In genomic region chr17:78416311-78416711, GRCh38 we compare ENCODE assay signal across 9 cellular contexts. TPM values are rescaled to one million over a fixed set of nuclear protein-coding genes. Genes with fewer than 3 reads are reported as not detected.
DNase-seq lines count a peak whose midpoint lies in the region; ATAC-seq, FAIRE-seq and TF ChIP-seq lines count a peak whose summit lies in the region.
"Had no signal": no experiment of that assay in that cellular context is flagged by ENCODE, and none has a peak within 500 bp of the region (broad histone marks: within the 10 kb centered on the region; RNA-seq: fewer than 3 reads in every experiment).

No MANE protein-coding gene starts in this region.

- no peak for ATAC-seq in activated CD4-positive, alpha-beta T cell treated with anti-CD3 and anti-CD28 coated beads for 36 hours
- no peak for ATAC-seq in right lobe of liver

- peaks cover 68% of the 10 kb centered on the region for H3K36me3 Mint-ChIP-seq in activated CD4-positive, alpha-beta T cell treated with anti-CD3 and anti-CD28 coated beads for 36 hours (ENCODE audit: low read depth)

- CTCF ChIA-PET in activated CD4-positive, alpha-beta T cell treated with anti-CD3 and anti-CD28 coated beads for 36 hours (lab: Charles Lee): interaction anchor here (0.7 to 1.8 kb wide), 8 partner anchors 9 to 131 kb away, joined by 3 to 5 read pairs (median 4); no protein-coding TSS in a partner anchor

- H3K27ac Mint-ChIP-seq in activated CD4-positive, alpha-beta T cell treated with anti-CD3 and anti-CD28 coated beads for 36 hours: peak overlapping the region; percentile 92

- intact Hi-C loops in activated CD4-positive, alpha-beta T cell treated with anti-CD3 and anti-CD28 coated beads for 36 hours (cut with DNase I, micrococcal nuclease): no loop called here
- intact Hi-C loops in ascending aorta (cut with DNase I) (no loop called here), right lobe of liver (cut with DNase I) (no loop called here)

- H3K27me3 ChIP-seq in ascending aorta (no peaks in the 10 kb centered on the region), right lobe of liver (no peaks in the 10 kb centered on the region), subcutaneous abdominal adipose tissue (ENCODE audit: control insufficient read depth in 5 of 5, insufficient read depth in 4 of 5, low read length in 5 of 5) (no peaks in the 10 kb centered on the region)

- H3K9ac ChIP-seq in subcutaneous abdominal adipose tissue (ENCODE audit: low read length in 5 of 5): peak overlapping the region; percentile 48 to 79 (median 66)

- H3K4me3 ChIP-seq in ascending aorta (no peak overlapping the region), right lobe of liver (no peak overlapping the region), subcutaneous abdominal adipose tissue (ENCODE audit: low read depth in 1 of 5, low read length in 5 of 5) (peak overlapping the region in 4 of 5 donors; percentile 15 to 32 (median 22))

- H3K4me1 Mint-ChIP-seq in activated CD4-positive, alpha-beta T cell treated with anti-CD3 and anti-CD28 coated beads for 36 hours: peaks cover 79% of the 10 kb centered on the region

- WGBS in right lobe of liver (ENCODE audit: insufficient coverage, low coverage, low lambda C conversion rate, missing lambda C conversion rate): 61% methylated on average over 4 of the region's 7 CpGs

- H3K27me3 Mint-ChIP-seq in activated CD4-positive, alpha-beta T cell treated with anti-CD3 and anti-CD28 coated beads for 36 hours: no peaks in the 10 kb centered on the region

- H3K4me1 ChIP-seq in ascending aorta (no peaks in the 10 kb centered on the region), right lobe of liver (peaks cover 0 to 9% (median 0%) of the 10 kb centered on the region in 4 donors), subcutaneous abdominal adipose tissue (ENCODE audit: control insufficient read depth in 5 of 5, insufficient read depth in 5 of 5, low read length in 5 of 5) (peaks cover 24 to 89% (median 80%) of the 10 kb centered on the region in 5 donors)

- POLR2A ChIA-PET in activated CD4-positive, alpha-beta T cell treated with anti-CD3 and anti-CD28 coated beads for 36 hours (lab: Charles Lee): interaction anchor here (1.0 kb wide), 1 partner anchor 56 kb away, joined by 3 read pairs; no protein-coding TSS in a partner anchor

- no peak for FAIRE-seq in H54 (lab: Jason Lieb, UNC)

- H3K9me3 Mint-ChIP-seq in activated CD4-positive, alpha-beta T cell treated with anti-CD3 and anti-CD28 coated beads for 36 hours (ENCODE audit: low read depth): no peaks in the 10 kb centered on the region

- no peak overlapping the region for H3K4me3 Mint-ChIP-seq in activated CD4-positive, alpha-beta T cell treated with anti-CD3 and anti-CD28 coated beads for 36 hours

- no peaks in the 10 kb centered on the region for H3K9me3 ChIP-seq in ascending aorta
- no peaks in the 10 kb centered on the region for H3K9me3 ChIP-seq in right lobe of liver
- no peaks in the 10 kb centered on the region for H3K9me3 ChIP-seq in subcutaneous abdominal adipose tissue (ENCODE audit: control insufficient read depth in 5 of 5, low read length in 5 of 5)

- no peak for TF ChIP-seq POLR2A in right lobe of liver (IDR thresholded peaks at IDR 0.05)
- TF ChIP-seq POLR2A in H54 (IDR thresholded peaks at IDR 0.05; ENCODE audit: low read depth, low read length): no peak

- H3K36me3 ChIP-seq in ascending aorta (peaks cover 18 to 28% of the 10 kb centered on the region in 2 donors), right lobe of liver (peaks cover 0 to 12% (median 4%) of the 10 kb centered on the region in 4 donors), subcutaneous abdominal adipose tissue (ENCODE audit: control insufficient read depth in 5 of 5, insufficient read depth in 5 of 5, low read length in 5 of 5) (peaks cover 0 to 42% (median 21%) of the 10 kb centered on the region in 5 donors)

- H3K27ac ChIP-seq in ascending aorta: peak overlapping the region; percentile 61 to 75
- peak overlapping the region; percentile 68 to 89 (median 79) for H3K27ac ChIP-seq in right lobe of liver
- peak overlapping the region; percentile 91 for H3K27ac ChIP-seq in subcutaneous abdominal adipose tissue (ENCODE audit: low read depth, low read length)

- no peak for TF ChIP-seq CTCF in ascending aorta (IDR thresholded peaks at IDR 0.05)
- no peak for TF ChIP-seq CTCF in right lobe of liver (IDR thresholded peaks at IDR 0.05)

- in situ Hi-C loops in G401 (cut with HindIII; ENCODE audit: low sequenced_read_pairs): no loop called here

- no peak for DNase-seq in activated CD4-positive, alpha-beta T cell treated with anti-CD3 and anti-CD28 coated beads for 36 hours
- DNase-seq in activated CD4-positive, alpha-beta T cell treated with anti-CD3 and anti-CD28 coated beads, Interleukin-2, amount 50 U/mL, for 48 hours: no peak
- DNase-seq in ascending aorta (ENCODE audit: low spot score in 2 of 2) (no peak), right lobe of liver (no peak), G401 (ENCODE audit: low spot score) (no peak), H54 (ENCODE audit: insufficient read length, low spot score) (no peak)
- DNase-seq in NK-92 treated with Interleukin-12 subunit alpha and Interleukin-12 subunit beta, amount 100 ng/mL, for 24 hours (lab: John Stamatoyannopoulos, UW): no peak
- DNase-seq: activated CD8-positive, alpha-beta memory T cell treated with anti-CD3 and anti-CD28 coated beads, Interleukin-2, amount 50 U/mL, for 48 hours had no signal

RNA-seq across cellular contexts. Expression of gene PGS1, which starts 37.9 kb away (rescaled TPM):
- 10 to 100 TPM; 73.3 to 75.0 TPM for total RNA-seq in activated CD4-positive, alpha-beta T cell treated with anti-CD3 and anti-CD28 coated beads for 36 hours
- total RNA-seq in ascending aorta (41.8 TPM), right lobe of liver (10 to 100 TPM in 5 of 6 experiments, 1 to 10 TPM in 1; 8.8 to 17.5 (median 13.4) TPM)
- 16.3 and 43.0 TPM in 2 replicates for total RNA-seq in G401 (2014; rRNA removed; shearing (Covaris generic))

RNA-seq across cellular contexts. Expression of gene SOCS3, which starts 56.4 kb away (rescaled TPM):
- total RNA-seq in activated CD4-positive, alpha-beta T cell treated with anti-CD3 and anti-CD28 coated beads for 36 hours: 100 to 1,000 TPM; 150 to 162 TPM
- total RNA-seq in ascending aorta (620 TPM), right lobe of liver (10 to 100 TPM in 4 of 6 experiments, 1 to 10 TPM in 2; 1.2 to 87.3 (median 24.1) TPM)
- 72.7 and 90.1 TPM in 2 replicates for total RNA-seq in G401 (2014; rRNA removed; shearing (Covaris generic))

Comparison
In these comparisons a context has a peak if more than half of its experiments do, and no peak if none do; other contexts are left out.
1. H3K4me3 ChIP-seq: peak in subcutaneous abdominal adipose tissue (4 of 5); none in ascending aorta (0 of 2) and right lobe of liver (0 of 3).
2. Peak in every context shown above with its lines, with median percentiles within 50 percentile points of each other: H3K27ac ChIP-seq.